ENCODE assay signal across 20 cellular contexts in the genomic region with DNA sequence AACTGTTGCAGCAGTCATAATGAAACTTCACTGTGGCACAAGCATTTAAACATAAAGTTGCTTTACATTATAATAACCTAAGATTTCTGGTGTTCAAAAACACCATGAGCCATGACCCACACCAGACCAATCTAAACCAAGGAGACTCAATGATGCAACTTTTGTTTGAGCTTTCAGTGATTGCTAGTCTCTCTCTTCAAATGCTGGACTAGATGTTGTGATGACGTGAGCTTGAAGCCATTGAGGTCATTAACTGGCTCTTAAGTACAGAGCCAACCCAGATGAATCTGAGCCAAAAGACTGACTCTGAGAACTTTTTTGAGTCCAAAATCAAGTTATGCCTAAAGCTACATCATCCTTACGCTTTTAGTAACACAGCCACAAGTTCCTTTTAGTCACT. TPM values are rescaled to one million over a fixed set of nuclear protein-coding genes. Genes with fewer than 3 reads are reported as not detected.
DNase-seq lines count a peak whose midpoint lies in the region; ATAC-seq, FAIRE-seq and TF ChIP-seq lines count a peak whose summit lies in the region.
"Had no signal": no experiment of that assay in that cellular context is flagged by ENCODE, and none has a peak within 500 bp of the region (broad histone marks: within the 10 kb centered on the region; RNA-seq: fewer than 3 reads in every experiment).

No MANE protein-coding gene starts in this region.

- H4K8ac ChIP-seq in mesendoderm (ENCODE audit: low read depth, low read length) = no peak overlapping the region

- ATAC-seq in K562 (peak; percentile 55; the same call in 2 of the 3 replicates), esophagus mucosa (no peak)
- ATAC-seq in CD4-positive, alpha-beta T cell (ENCODE audit: poor library complexity) = no peak
- ATAC-seq: A549 had no signal

- H3K27me3 ChIP-seq in K562 (ENCODE audit: control insufficient read depth in 2 of 2, insufficient read depth in 2 of 2, low read length in 2 of 2) (no peaks in the 10 kb centered on the region), mesendoderm (ENCODE audit: insufficient read depth, low read length, poor library complexity) (no peaks in the 10 kb centered on the region)
- H3K27me3 ChIP-seq in CD4-positive, alpha-beta T cell (ENCODE audit: control insufficient read depth, insufficient read depth, low read length) = no peaks in the 10 kb centered on the region

- no peaks in the 10 kb centered on the region for H3K9me1 ChIP-seq in K562 (ENCODE audit: control insufficient read depth, insufficient read depth, low read length)

- TF ChIP-seq CTCF in K562 (IDR thresholded peaks at IDR 0.05 in 2 of 3, conservative IDR thresholded peaks at IDR 0.05 in 1 of 3; ENCODE audit: insufficient read depth in 2 of 3, low read depth in 1 of 3, low read length in 3 of 3) = no peak
- no peak for TF ChIP-seq CTCF in fibroblast of mammary gland (conservative IDR thresholded peaks at IDR 0.05; ENCODE audit: control insufficient read depth, insufficient read depth, low read depth, low read length)
- no peak for TF ChIP-seq CTCF in coronary artery (IDR thresholded peaks at IDR 0.05)
- no peak for TF ChIP-seq CTCF in CD4-positive, alpha-beta T cell (IDR thresholded peaks at IDR 0.05)

- H2AFZ ChIP-seq in K562 (ENCODE audit: low read depth, low read length) = no peak overlapping the region
- H2AFZ ChIP-seq: GM23248 had no signal

- no peak overlapping the region for H2BK120ac ChIP-seq in mesendoderm (ENCODE audit: low read depth, low read length)

- H3K4me3 Mint-ChIP-seq in CD4-positive, alpha-beta T cell = no peak overlapping the region
- H3K4me3 Mint-ChIP-seq: CD4-positive, alpha-beta memory T cell had no signal

- H3K36me3 ChIP-seq in K562 (ENCODE audit: control insufficient read depth, insufficient read depth, low read length) (peaks cover 64% of the 10 kb centered on the region), mesendoderm (ENCODE audit: control insufficient read depth, insufficient read depth, low read length) (no peaks in the 10 kb centered on the region)

- H3K4me2 ChIP-seq in K562 (ENCODE audit: insufficient read depth, low read length) (no peak overlapping the region), mesendoderm (ENCODE audit: low read length) (no peak overlapping the region)
- H3K4me2 ChIP-seq: A549 had no signal

- no peak for TF ChIP-seq EP300 in K562 (IDR thresholded peaks at IDR 0.05; ENCODE audit: low read length)

- H3K9me3 ChIP-seq in K562 (replicated peaks; ENCODE audit: control insufficient read depth, insufficient read depth, low read depth, low read length) = no peaks in the 10 kb centered on the region
- no peaks in the 10 kb centered on the region for H3K9me3 ChIP-seq in CD4-positive, alpha-beta T cell (ENCODE audit: control insufficient read depth, low read length)
- H3K9me3 ChIP-seq: A549 had no signal

- no peak overlapping the region for H2BK5ac ChIP-seq in mesendoderm (ENCODE audit: low read length)

- H3K56ac ChIP-seq in mesendoderm (ENCODE audit: low read length) = no peak overlapping the region

- H4K5ac ChIP-seq in mesendoderm (ENCODE audit: low read length) = no peak overlapping the region

- no peak overlapping the region for H3K9ac ChIP-seq in K562 (ENCODE audit: insufficient read depth in 1 of 2, low read depth in 2 of 2, low read length in 2 of 2)
- no peak overlapping the region for H3K9ac ChIP-seq in mesendoderm (ENCODE audit: low read length)
- H3K9ac ChIP-seq: GM23248 had no signal

- FAIRE-seq in H54 (lab: Jason Lieb, UNC) = peak; percentile 82
- FAIRE-seq in K562 (lab: Jason Lieb, UNC) = peak; percentile 40
- FAIRE-seq: GM12892, GM18507 had no signal

- H3K4me1 Mint-ChIP-seq in CD4-positive, alpha-beta T cell (ENCODE audit: low read depth) = no peaks in the 10 kb centered on the region
- H3K4me1 Mint-ChIP-seq: CD4-positive, alpha-beta memory T cell had no signal

- H3K18ac ChIP-seq in mesendoderm (ENCODE audit: low read length) = no peak overlapping the region

- H3K4me1 ChIP-seq in K562 (replicated peaks in 1 of 2; ENCODE audit: control insufficient read depth in 2 of 2, insufficient read depth in 2 of 2, low read length in 2 of 2) (no peaks in the 10 kb centered on the region), mesendoderm (ENCODE audit: control insufficient read depth, low read depth, low read length) (no peaks in the 10 kb centered on the region)
- H3K4me1 ChIP-seq: A549 had no signal

- intact Hi-C loops in K562 (cut with micrococcal nuclease) = no loop called here
- intact Hi-C loops in CD4-positive, alpha-beta T cell (cut with DNase I, micrococcal nuclease) = no loop called here

- H3K79me2 ChIP-seq in K562 (ENCODE audit: control insufficient read depth, insufficient read depth, low read length) (no peaks in the 10 kb centered on the region), mesendoderm (ENCODE audit: control insufficient read depth, insufficient read depth, low read length) (no peaks in the 10 kb centered on the region)

- no peak overlapping the region for H2AK5ac ChIP-seq in mesendoderm (ENCODE audit: low read length)

- in situ Hi-C loops in K562 (cut with MboI) = no loop called here

- H3K27ac ChIP-seq in K562 (ENCODE audit: extremely low read depth, low read depth, low read length) (no peak overlapping the region), mesendoderm (ENCODE audit: low read depth, low read length) (no peak overlapping the region), coronary artery (no peak overlapping the region)
- no peak overlapping the region for H3K27ac ChIP-seq in CD4-positive, alpha-beta T cell (ENCODE audit: low read depth, low read length)
- H3K27ac ChIP-seq: 22Rv1, A549, C4-2B, GM23248, HL-60 had no signal

- no peak for TF ChIP-seq RAD21 in K562 (CRISPR knock-in tag; conservative IDR thresholded peaks at IDR 0.05 in 1 of 2, IDR thresholded peaks at IDR 0.05 in 1 of 2)

- H3K4ac ChIP-seq in mesendoderm (ENCODE audit: low read depth, low read length) = no peak overlapping the region

- no peak overlapping the region for H3K23ac ChIP-seq in mesendoderm (ENCODE audit: low read length)

- CTCF ChIA-PET in K562 (lab: Yijun Ruan, JAX; ENCODE audit: low intra/inter-chr PET ratio) = no interaction called here
- CTCF ChIA-PET in CD4-positive, alpha-beta T cell (lab: Charles Lee) = no interaction called here

- POLR2A ChIA-PET in K562 (lab: Yijun Ruan, JAX) = interaction anchor here (0.9 to 1.2 kb wide), 2 partner anchors 14 to 1418 kb away, joined by 3 read pairs; no protein-coding TSS in a partner anchor
- POLR2A ChIA-PET in CD4-positive, alpha-beta T cell (lab: Charles Lee) = no interaction called here

- H3K4me3 ChIP-seq in K562 = no peak overlapping the region
- no peak overlapping the region for H3K4me3 ChIP-seq in fibroblast of mammary gland (ENCODE audit: control insufficient read depth, low read depth, low read length)
- no peak overlapping the region for H3K4me3 ChIP-seq in mesendoderm (ENCODE audit: low read length)
- no peak overlapping the region for H3K4me3 ChIP-seq in coronary artery
- H3K4me3 ChIP-seq: A549, GM23248 had no signal

- no peak for TF ChIP-seq POLR2A in H54 (IDR thresholded peaks at IDR 0.05; ENCODE audit: low read depth, low read length)
- TF ChIP-seq POLR2A in K562 (conservative IDR thresholded peaks at IDR 0.05) = no peak

- BruUV-seq in K562 (replicated peaks; lab: Mats Ljungman, UMichigan) = no TSS peak

- DNase-seq in H54 (ENCODE audit: insufficient read length, low spot score) (no peak), K562 (ENCODE audit: extremely low read depth in 1 of 4, low spot score in 3 of 4) (no peak), fibroblast of mammary gland (ENCODE audit: low read depth) (peak; percentile 54), mesendoderm (peak; percentile 1), coronary artery (ENCODE audit: low spot score) (no peak)
- no peak for DNase-seq in CD4-positive, alpha-beta T cell
- DNase-seq: AML-193; CD4-positive, alpha-beta memory T cell; DMS153; DMS79; GDM1; GM23248; HCEC 1CT had no signal

- H2BK15ac ChIP-seq in mesendoderm (replicated peaks; ENCODE audit: low read depth) = no peak overlapping the region

- H3K9me3 Mint-ChIP-seq in CD4-positive, alpha-beta T cell = no peaks in the 10 kb centered on the region
- H3K9me3 Mint-ChIP-seq: CD4-positive, alpha-beta memory T cell had no signal

- no peaks in the 10 kb centered on the region for H4K20me1 ChIP-seq in K562 (replicated peaks; ENCODE audit: control insufficient read depth, insufficient read depth, low read length)

- peaks cover 53% of the 10 kb centered on the region for H3K36me3 Mint-ChIP-seq in CD4-positive, alpha-beta T cell (ENCODE audit: low read depth)

- WGBS in K562 (ENCODE audit: insufficient coverage, low coverage, missing lambda C conversion rate) = 76% methylated on average over 2 of the region's 2 CpGs
- no CpG with 5 or more reads among the region's 2 CpGs for WGBS in mesendoderm (ENCODE audit: extremely low coverage, insufficient coverage, low lambda C conversion rate)

- no peaks in the 10 kb centered on the region for H3K79me1 ChIP-seq in mesendoderm (ENCODE audit: low read length)

- no peak overlapping the region for H3K27ac Mint-ChIP-seq in CD4-positive, alpha-beta T cell
- H3K27ac Mint-ChIP-seq: CD4-positive, alpha-beta memory T cell had no signal

- no peaks in the 10 kb centered on the region for H3K27me3 Mint-ChIP-seq in CD4-positive, alpha-beta T cell
- H3K27me3 Mint-ChIP-seq: CD4-positive, alpha-beta memory T cell had no signal

RNA-seq across cellular contexts. Expression of gene ATR, which starts 36.5 kb away (rescaled TPM):
- 37.1 and 152 TPM in 2 replicates for total RNA-seq in K562 (2011; cell fraction: chromatin; rRNA removed; ENCODE audit: low replicate concordance)
- total RNA-seq in K562 (2011; cell fraction: nucleolus; rRNA removed) = 15.7 and 24.5 TPM in 2 replicates
- total RNA-seq in K562 (2011; cell fraction: nucleoplasm; rRNA removed) = 41.6 and 44.8 TPM in 2 replicates
- total RNA-seq in K562 (2014; rRNA removed) (20.7 and 23.2 TPM in 2 replicates), K562 (2014; rRNA removed; fragmentation: Illumina TruSeq; extraction: Trizol) (37.4 and 41.5 TPM in 2 replicates), K562 (2015; rRNA removed; fragmentation: Illumina TruSeq; extraction: Trizol) (37.0 and 37.8 TPM in 2 replicates), K562 (2021) (27.2 and 28.9 TPM in 2 replicates), esophagus mucosa (15.5 TPM)
- polyA plus RNA-seq in K562 (2011; rRNA removed) (22.9 and 33.6 TPM in 2 replicates), K562 (2014; fragmentation: Illumina TruSeq; extraction: Trizol) (16.8 and 21.9 TPM in 2 replicates), K562 (2014; fragmentation: Nextera tagmentation; extraction: Ambion mirVana) (10 to 100 TPM; 19.8 to 20.3 TPM), K562 (2014; rRNA removed) (18.0 and 21.4 TPM in 2 replicates)
- polyA plus RNA-seq in K562 (2011; cell fraction: cytosol; rRNA removed) = 4.5 and 8.3 TPM in 2 replicates
- 30.9 and 39.1 TPM in 2 replicates for polyA plus RNA-seq in K562 (2011; cell fraction: nucleus; rRNA removed)
- polyA plus RNA-seq in K562 (2012) = 14.8 and 17.1 TPM in 2 replicates
- 66.9 and 67.3 TPM in 2 replicates for polyA minus RNA-seq in K562 (2011; rRNA and poly(A)+ RNA removed)
- polyA minus RNA-seq in K562 (2011; cell fraction: cytosol; rRNA and poly(A)+ RNA removed) = 18.6 and 25.4 TPM in 2 replicates
- polyA minus RNA-seq in K562 (2011; cell fraction: nucleus; rRNA and poly(A)+ RNA removed) = 40.7 and 69.0 TPM in 2 replicates
- polyA plus RNA-seq in mesendoderm (2013, experiment 1 of 2) = 9.2 TPM
- polyA plus RNA-seq in mesendoderm (2013, experiment 2 of 2) = 10.8 TPM
- total RNA-seq in CD4-positive, alpha-beta T cell = 10 to 100 TPM; 29.0 to 29.5 TPM

RNA-seq across cellular contexts. Expression of gene PLS1, which starts 54.1 kb away (rescaled TPM):
- 6.6 and 24.4 TPM in 2 replicates for total RNA-seq in K562 (2011; cell fraction: chromatin; rRNA removed; ENCODE audit: low replicate concordance)
- total RNA-seq in K562 (2011; cell fraction: nucleolus; rRNA removed) = 1.8 and 2.2 TPM in 2 replicates
- 10.0 and 11.6 TPM in 2 replicates for total RNA-seq in K562 (2011; cell fraction: nucleoplasm; rRNA removed)
- total RNA-seq in K562 (2014; rRNA removed) (7.8 and 9.5 TPM in 2 replicates), K562 (2014; rRNA removed; fragmentation: Illumina TruSeq; extraction: Trizol) (16.2 and 17.8 TPM in 2 replicates), K562 (2015; rRNA removed; fragmentation: Illumina TruSeq; extraction: Trizol) (11.9 and 13.7 TPM in 2 replicates), K562 (2021) (9.0 and 11.5 TPM in 2 replicates), esophagus mucosa (12.5 TPM)
- polyA plus RNA-seq in K562 (2011; rRNA removed) (10.8 and 20.1 TPM in 2 replicates), K562 (2014; fragmentation: Illumina TruSeq; extraction: Trizol) (9.9 and 13.0 TPM in 2 replicates), K562 (2014; fragmentation: Nextera tagmentation; extraction: Ambion mirVana) (10 to 100 TPM; 10.6 to 21.3 TPM), K562 (2014; rRNA removed) (6.1 and 11.0 TPM in 2 replicates)
- polyA plus RNA-seq in K562 (2011; cell fraction: cytosol; rRNA removed) = 3.5 and 6.8 TPM in 2 replicates
- polyA plus RNA-seq in K562 (2011; cell fraction: nucleus; rRNA removed) = 4.2 and 4.5 TPM in 2 replicates
- polyA plus RNA-seq in K562 (2012) = 6.4 and 7.2 TPM in 2 replicates
- 23.9 and 26.7 TPM in 2 replicates for polyA minus RNA-seq in K562 (2011; rRNA and poly(A)+ RNA removed)
- polyA minus RNA-seq in K562 (2011; cell fraction: cytosol; rRNA and poly(A)+ RNA removed) = 6.5 and 10.6 TPM in 2 replicates
- 5.5 and 10.4 TPM in 2 replicates for polyA minus RNA-seq in K562 (2011; cell fraction: nucleus; rRNA and poly(A)+ RNA removed)
- polyA plus RNA-seq in mesendoderm (2013, experiment 1 of 2) = 11.8 TPM
- polyA plus RNA-seq in mesendoderm (2013, experiment 2 of 2) = 13.1 TPM
- total RNA-seq in CD4-positive, alpha-beta T cell = under 1 TPM; 0.63 to 0.92 TPM

Comparison
In these comparisons a context has a peak if more than half of its experiments do, and no peak if none do; other contexts are left out.
1. DNase-seq: peak in fibroblast of mammary gland (single experiment) and mesendoderm (single experiment); none in H54 (single experiment), K562 (0 of 4), coronary artery (single experiment) and CD4-positive, alpha-beta T cell (0 of 10).